ENCODE assay signal across 1 cellular context in the genomic region with DNA sequence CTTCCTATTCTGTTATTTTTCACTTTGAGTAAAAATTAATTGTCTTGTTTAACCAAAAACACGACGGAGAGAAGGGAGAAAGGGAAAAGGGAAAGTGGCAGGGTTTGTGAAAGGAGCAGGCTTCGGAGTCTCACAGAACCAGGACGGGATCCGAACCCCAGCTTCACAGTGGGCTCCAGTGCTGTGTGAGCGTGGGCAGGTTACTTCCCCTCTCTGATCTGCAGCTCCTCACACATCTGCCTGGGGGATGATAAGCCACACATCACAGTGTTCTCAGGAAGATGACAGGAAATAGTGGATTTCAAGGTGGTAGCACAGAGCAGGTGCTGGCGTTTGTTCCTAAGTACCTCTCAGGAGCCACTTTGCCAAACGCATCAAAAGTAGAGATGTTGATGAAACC.
TF ChIP-seq lines count a peak whose summit lies in the region.

No MANE protein-coding gene starts in this region.

TF ChIP-seq in H1, 55 proteins besides CTCF, POLR2A, EP300 and RAD21:
- no peak for TF ChIP-seq NRF1 (IDR thresholded peaks at IDR 0.05; ENCODE audit: low read depth, low read length)
- peak; percentile 69; the same call in 1 of the 2 replicates for TF ChIP-seq KDM1A (IDR thresholded peaks at IDR 0.05; ENCODE audit: borderline replicate concordance, low read length)
TF ChIP-seq in H1: peak in this region for 1.
